ENCODE assay signal across 8 cellular contexts in genomic region chr10:114499630-114500190, GRCh38.
A peak's percentile ranks its signal among the peaks of the same experiment; 100 is the strongest.
DNase-seq lines count a peak whose midpoint lies in the region; ATAC-seq, FAIRE-seq and TF ChIP-seq lines count a peak whose summit lies in the region.

No MANE protein-coding gene starts in this region.

- ATAC-seq in activated T-cell treated with anti-CD3 and anti-CD28 coated beads, Interleukin-2, amount 50 U/mL, for 4 hours: peak; percentile 78 to 83
- ATAC-seq in HG02938 (IDR thresholded peaks at IDR 0.05; ENCODE audit: unreplicated experiment): no peak

- H3K4me3 ChIP-seq in prostate gland (no peak overlapping the region), endodermal cell (ENCODE audit: low read length) (no peak overlapping the region)

- TF ChIP-seq CTCF in GM20000 (IDR thresholded peaks at IDR 0.05; ENCODE audit: extremely low read depth, missing control alignments): no peak
- no peak for TF ChIP-seq CTCF in prostate gland (IDR thresholded peaks at IDR 0.05)
- no peak for TF ChIP-seq CTCF in endodermal cell (conservative IDR thresholded peaks at IDR 0.05)

- 46% methylated on average over 8 of the region's 8 CpGs for WGBS in prostate gland
- WGBS in endodermal cell (ENCODE audit: insufficient coverage in 1 of 2, insufficient read length in 1 of 2), 2 experiments: 95% methylated on average over 6 to 8 of the region's 8 CpGs

- DNase-seq in GM20000 (ENCODE audit: low spot score) (peak; percentile 22), LoVo (ENCODE audit: low spot score) (peak; percentile 75), prostate gland (ENCODE audit: low spot score) (peak; percentile 77), urothelium cell line (ENCODE audit: low spot score) (no peak), DMS114 treated with DMSO at 0.1 percent for 48 hours (lab: John Stamatoyannopoulos, UW; ENCODE audit: unreplicated experiment) (no peak), endodermal cell (no peak)
- DNase-seq in activated T-cell treated with anti-CD3 and anti-CD28 coated beads, Interleukin-2, amount 50 U/mL, for 4 hours: peak; percentile 62

- H3K9me3 Mint-ChIP-seq in activated T-cell treated with anti-CD3 and anti-CD28 coated beads, Interleukin-2, amount 50 U/mL, for 4 hours: no peaks in the 10 kb centered on the region
- no peaks in the 10 kb centered on the region for H3K9me3 Mint-ChIP-seq in endodermal cell

- FAIRE-seq in urothelium cell line (lab: Jason Lieb, UNC): no peak

- H3K4me1 Mint-ChIP-seq in activated T-cell treated with anti-CD3 and anti-CD28 coated beads, Interleukin-2, amount 50 U/mL, for 4 hours (ENCODE audit: low read depth): peaks cover 86% of the 10 kb centered on the region
- H3K4me1 Mint-ChIP-seq in endodermal cell: peaks cover 1% of the 10 kb centered on the region

- H3K4me1 ChIP-seq in prostate gland (replicated peaks) (no peaks in the 10 kb centered on the region), endodermal cell (ENCODE audit: control insufficient read depth, insufficient read depth, low read length) (no peaks in the 10 kb centered on the region)

- intact Hi-C loops in prostate gland (cut with DNase I): no loop called here

- no peaks in the 10 kb centered on the region for H3K27me3 Mint-ChIP-seq in activated T-cell treated with anti-CD3 and anti-CD28 coated beads, Interleukin-2, amount 50 U/mL, for 4 hours (ENCODE audit: low read depth)
- no peaks in the 10 kb centered on the region for H3K27me3 Mint-ChIP-seq in endodermal cell (ENCODE audit: insufficient read depth)

- H3K27ac Mint-ChIP-seq in endodermal cell: no peak overlapping the region

- H3K27ac ChIP-seq in prostate gland (peak overlapping the region in 1 of 2 donors; percentile 55), endodermal cell (ENCODE audit: low read depth, low read length) (no peak overlapping the region)

- H3K9ac ChIP-seq in endodermal cell (ENCODE audit: extremely low read depth, low read length, poor library complexity, severe bottlenecking): no peak overlapping the region

- H3K9me3 ChIP-seq in prostate gland (no peaks in the 10 kb centered on the region), endodermal cell (ENCODE audit: control insufficient read depth, low read length) (no peaks in the 10 kb centered on the region)

- no peaks in the 10 kb centered on the region for H3K27me3 ChIP-seq in prostate gland (replicated peaks; ENCODE audit: insufficient read depth)
- no peaks in the 10 kb centered on the region for H3K27me3 ChIP-seq in endodermal cell (ENCODE audit: control insufficient read depth, insufficient read depth, low read length, poor library complexity, severe bottlenecking)

- no peak for TF ChIP-seq POLR2A in prostate gland (IDR thresholded peaks at IDR 0.05)

- peak overlapping the region; percentile 43 for H3K4me3 Mint-ChIP-seq in activated T-cell treated with anti-CD3 and anti-CD28 coated beads, Interleukin-2, amount 50 U/mL, for 4 hours
- no peak overlapping the region for H3K4me3 Mint-ChIP-seq in endodermal cell

- no peaks in the 10 kb centered on the region for H3K36me3 ChIP-seq in prostate gland
- H3K36me3 ChIP-seq in endodermal cell (ENCODE audit: control insufficient read depth, insufficient read depth, low read length): peaks cover 6% of the 10 kb centered on the region

- peaks cover 27% of the 10 kb centered on the region for H3K36me3 Mint-ChIP-seq in activated T-cell treated with anti-CD3 and anti-CD28 coated beads, Interleukin-2, amount 50 U/mL, for 4 hours (ENCODE audit: insufficient read depth)
- peaks cover 5% of the 10 kb centered on the region for H3K36me3 Mint-ChIP-seq in endodermal cell (ENCODE audit: low read depth)

Comparison
In these comparisons a context has a peak if more than half of its experiments do, and no peak if none do; other contexts are left out.
1. DNase-seq: peak in GM20000 (single experiment), LoVo (single experiment), activated T-cell treated with anti-CD3 and anti-CD28 coated beads, Interleukin-2, amount 50 U/mL, for 4 hours (single experiment) and prostate gland (single experiment); none in urothelium cell line (single experiment), DMS114 treated with DMSO at 0.1 percent for 48 hours (single experiment) and endodermal cell (single experiment).